Comparison of ENCODE assay signal across 10 cellular contexts in genomic region chr1:205456383-205456867, GRCh38. TPM values are rescaled to one million over a fixed set of nuclear protein-coding genes. Genes with fewer than 3 reads are reported as not detected.
DNase-seq lines count a peak whose midpoint lies in the region; ATAC-seq and TF ChIP-seq lines count a peak whose summit lies in the region.
"Had no signal": no experiment of that assay in that cellular context is flagged by ENCODE, and none has a peak within 500 bp of the region (broad histone marks: within the 10 kb centered on the region; RNA-seq: fewer than 3 reads in every experiment).

No MANE protein-coding gene starts in this region.

- H3K4me3 ChIP-seq in left ventricle myocardium inferior (peak overlapping the region; percentile 40), kidney epithelial cell (ENCODE audit: low read depth, low read length) (peak overlapping the region; percentile 5), upper lobe of left lung (peak overlapping the region in 3 of 4 donors; percentile 11 to 36 (median 21))

- no peak for TF ChIP-seq CTCF in left ventricle myocardium inferior (IDR thresholded peaks at IDR 0.05; ENCODE audit: borderline replicate concordance)
- TF ChIP-seq CTCF in activated CD8-positive, alpha-beta T cell treated with anti-CD3 and anti-CD28 coated beads for 36 hours (IDR thresholded peaks at IDR 0.05), result no peak
- TF ChIP-seq CTCF in kidney epithelial cell (IDR thresholded peaks at IDR 0.05; ENCODE audit: insufficient read depth, low read length, poor library complexity, severe bottlenecking), result no peak
- TF ChIP-seq CTCF in upper lobe of left lung (IDR thresholded peaks at IDR 0.05), result no peak

- no peak for TF ChIP-seq POLR2A in upper lobe of left lung (IDR thresholded peaks at IDR 0.05)

- intact Hi-C loops in left ventricle myocardium inferior (cut with micrococcal nuclease) (no loop called here), Right ventricle myocardium superior (cut with DNase I) (no loop called here)
- intact Hi-C loops in activated CD8-positive, alpha-beta T cell treated with anti-CD3 and anti-CD28 coated beads for 36 hours (cut with micrococcal nuclease), result no loop called here

- H3K4me1 ChIP-seq in left ventricle myocardium inferior (peaks cover 27% of the 10 kb centered on the region), upper lobe of left lung (peaks cover 16 to 30% (median 22%) of the 10 kb centered on the region in 4 donors)

- no peaks in the 10 kb centered on the region for H3K36me3 Mint-ChIP-seq in activated CD8-positive, alpha-beta T cell treated with anti-CD3 and anti-CD28 coated beads for 36 hours (ENCODE audit: low read depth)

- no peak for TF ChIP-seq EP300 in upper lobe of left lung (IDR thresholded peaks at IDR 0.05)

- H3K4me1 Mint-ChIP-seq in activated CD8-positive, alpha-beta T cell treated with anti-CD3 and anti-CD28 coated beads for 36 hours (ENCODE audit: low read depth), result peaks cover 10% of the 10 kb centered on the region

- DNase-seq in left ventricle myocardium inferior (no peak), Right ventricle myocardium superior (no peak), kidney epithelial cell (ENCODE audit: low read depth) (no peak), upper lobe of left lung (peak in 1 of 2 donors; percentile 83), NOMO-1 (lab: John Stamatoyannopoulos, UW; ENCODE audit: unreplicated experiment in 2 of 2) (no peak)
- DNase-seq in activated CD8-positive, alpha-beta T cell treated with anti-CD3 and anti-CD28 coated beads for 36 hours, result no peak
- DNase-seq: amniotic stem cell had no signal

- POLR2A ChIA-PET in activated CD8-positive, alpha-beta T cell treated with anti-CD3 and anti-CD28 coated beads for 36 hours (lab: Charles Lee), result interaction anchor here (0.5 to 1.1 kb wide), 3 partner anchors 15 to 560 kb away, joined by 3 read pairs; no protein-coding TSS in a partner anchor

- no peaks in the 10 kb centered on the region for H3K9me3 Mint-ChIP-seq in activated CD8-positive, alpha-beta T cell treated with anti-CD3 and anti-CD28 coated beads for 36 hours

- H3K27me3 ChIP-seq in left ventricle myocardium inferior (ENCODE audit: low read depth) (peaks cover 99% of the 10 kb centered on the region), kidney epithelial cell (ENCODE audit: control insufficient read depth, insufficient read depth, low read length) (peaks cover 62% of the 10 kb centered on the region), upper lobe of left lung (peaks cover 0 to 41% (median 22%) of the 10 kb centered on the region in 4 donors)

- H3K4me3 Mint-ChIP-seq in activated CD8-positive, alpha-beta T cell treated with anti-CD3 and anti-CD28 coated beads for 36 hours, result peak overlapping the region; percentile 61

- H3K36me3 ChIP-seq in left ventricle myocardium inferior (no peaks in the 10 kb centered on the region), kidney epithelial cell (ENCODE audit: control insufficient read depth, insufficient read depth, low read length) (no peaks in the 10 kb centered on the region), upper lobe of left lung (no peaks in the 10 kb centered on the region)

- no peak overlapping the region for H3K27ac ChIP-seq in left ventricle myocardium inferior (replicated peaks)
- no peak overlapping the region for H3K27ac ChIP-seq in upper lobe of left lung

- peaks cover 56% of the 10 kb centered on the region for H3K27me3 Mint-ChIP-seq in activated CD8-positive, alpha-beta T cell treated with anti-CD3 and anti-CD28 coated beads for 36 hours

- H3K9me3 ChIP-seq in left ventricle myocardium inferior (replicated peaks) (no peaks in the 10 kb centered on the region), upper lobe of left lung (no peaks in the 10 kb centered on the region)

- CTCF ChIA-PET in activated CD8-positive, alpha-beta T cell treated with anti-CD3 and anti-CD28 coated beads for 36 hours (lab: Charles Lee), result interaction anchor here (1.2 to 4.0 kb wide), 5 partner anchors 15 to 103 kb away, joined by 3 to 25 read pairs (median 5); no protein-coding TSS in a partner anchor

- WGBS in upper lobe of left lung, 2 donors, result 0 to 2% methylated on average over 8 to 15 of the region's 47 CpGs

- no peak overlapping the region for H3K27ac Mint-ChIP-seq in activated CD8-positive, alpha-beta T cell treated with anti-CD3 and anti-CD28 coated beads for 36 hours

- no peak for ATAC-seq in Right ventricle myocardium superior (ENCODE audit: poor library complexity)
- ATAC-seq in activated CD8-positive, alpha-beta T cell treated with anti-CD3 and anti-CD28 coated beads for 36 hours, result peak; percentile 27
- ATAC-seq in upper lobe of left lung (ENCODE audit: low FRiP score in 2 of 2), result no peak
- ATAC-seq in GM21576 (IDR thresholded peaks at IDR 0.05; ENCODE audit: unreplicated experiment), result no peak
- no peak for ATAC-seq in HG03432 (IDR thresholded peaks at IDR 0.05; ENCODE audit: unreplicated experiment)
- ATAC-seq: left ventricle myocardium superior had no signal

RNA-seq across cellular contexts. Expression of gene BLACAT1, which starts 0.6 kb away (rescaled TPM):
- not detected for total RNA-seq in left ventricle myocardium inferior
- total RNA-seq in Right ventricle myocardium superior, result not detected
- total RNA-seq in activated CD8-positive, alpha-beta T cell treated with anti-CD3 and anti-CD28 coated beads for 36 hours, result under 1 TPM in 1 of 2 experiments, not detected in 1; 0.13 TPM
- 1.5 and 2.0 TPM in 2 replicates for total RNA-seq in kidney epithelial cell
- 1 to 10 TPM in 4 of 6 donors, under 1 TPM in 2; 0.40 to 4.2 (median 1.1) TPM for total RNA-seq in upper lobe of left lung
- total RNA-seq: left ventricle myocardium superior had no signal

RNA-seq across cellular contexts. Expression of gene LEMD1, which starts 34.6 kb away (rescaled TPM):
- not detected for total RNA-seq in left ventricle myocardium inferior
- not detected for total RNA-seq in Right ventricle myocardium superior
- under 1 TPM; 0.58 to 0.81 TPM for total RNA-seq in activated CD8-positive, alpha-beta T cell treated with anti-CD3 and anti-CD28 coated beads for 36 hours
- 4.3 and 5.1 TPM in 2 replicates for total RNA-seq in kidney epithelial cell
- total RNA-seq in upper lobe of left lung, result 10 to 100 TPM in 1 of 6 donors, 1 to 10 TPM in 3, not detected in 2; 1.1 to 14.7 (median 1.7) TPM
- total RNA-seq: left ventricle myocardium superior had no signal

RNA-seq across cellular contexts. Expression of gene CDK18, which starts 48.0 kb away (rescaled TPM):
- 179 TPM for total RNA-seq in left ventricle myocardium inferior
- total RNA-seq in Right ventricle myocardium superior, result 172 TPM
- 10 to 100 TPM in 1 of 2 experiments, 1 to 10 TPM in 1; 8.4 to 10.4 TPM for total RNA-seq in activated CD8-positive, alpha-beta T cell treated with anti-CD3 and anti-CD28 coated beads for 36 hours
- total RNA-seq in kidney epithelial cell, result 12.1 and 14.0 TPM in 2 replicates
- total RNA-seq in upper lobe of left lung, result 100 to 1,000 TPM in 1 of 6 donors, 10 to 100 TPM in 5; 16.7 to 130 (median 30.4) TPM
